1 cellular context compared by ENCODE assay signal in genomic region chr5:56359809-56360685, GRCh38.
TF ChIP-seq lines count a peak whose summit lies in the region.

No MANE protein-coding gene starts in this region.

TF ChIP-seq in GM23338, 12 proteins besides CTCF, POLR2A, EP300 and RAD21:
- TF ChIP-seq ZNF462 (CRISPR knock-in tag; IDR thresholded peaks at IDR 0.05): no peak
- no peak for TF ChIP-seq JUNB (IDR thresholded peaks at IDR 0.05; ENCODE audit: unreplicated experiment)
- TF ChIP-seq EZH2phosphoT487 (IDR thresholded peaks at IDR 0.05; ENCODE audit: unreplicated experiment): no peak
- TF ChIP-seq STAT1 (IDR thresholded peaks at IDR 0.05; ENCODE audit: unreplicated experiment): no peak
- TF ChIP-seq REST (IDR thresholded peaks at IDR 0.05; ENCODE audit: unreplicated experiment): no peak
- TF ChIP-seq POLR2AphosphoS5 (IDR thresholded peaks at IDR 0.05; ENCODE audit: low read depth): no peak
